8 cellular contexts compared by ENCODE assay signal in genomic region chr12:642633-643477, GRCh38. TPM values are rescaled to one million over a fixed set of nuclear protein-coding genes. Genes with fewer than 3 reads are reported as not detected.
DNase-seq lines count a peak whose midpoint lies in the region; FAIRE-seq and TF ChIP-seq lines count a peak whose summit lies in the region.

No MANE protein-coding gene starts in this region.

- H3K9me3 Mint-ChIP-seq in activated CD4-positive, alpha-beta T cell treated with anti-CD3 and anti-CD28 coated beads, Interleukin-2, amount 10 ng/mL, durations not matched to agents 7 days and 5 days: no peaks in the 10 kb centered on the region

- DNase-seq in GM12891 (ENCODE audit: insufficient read length, low spot score) (peak; percentile 80), HEK293T (ENCODE audit: extremely low spot score) (peak; percentile 68), NCI-H1092 (lab: John Stamatoyannopoulos, UW) (peak; percentile 43), dermis blood vessel endothelial cell (peak; percentile 75), H54 (ENCODE audit: insufficient read length, low spot score) (no peak)
- peak; percentile 79 for DNase-seq in activated CD4-positive, alpha-beta T cell treated with anti-CD3 and anti-CD28 coated beads, Interleukin-2, amount 10 ng/mL, durations not matched to agents 7 days and 5 days
- DNase-seq in stimulated activated CD4-positive, alpha-beta T cell treated with anti-CD3 and anti-CD28 coated beads, Interleukin-4, amount 100 ng/mL, for 48 hours (ENCODE audit: low read depth in 2 of 2): peak; percentile 59 to 69

- CTCF ChIA-PET in HEK293T (lab: Yijun Ruan, JAX): no interaction called here
- CTCF ChIA-PET in activated CD4-positive, alpha-beta T cell treated with anti-CD3 and anti-CD28 coated beads, Interleukin-2, amount 10 ng/mL, durations not matched to agents 7 days and 5 days (lab: Charles Lee): interaction anchor here (1.0 to 2.2 kb wide), 9 partner anchors 9 to 112 kb away, joined by 3 to 18 read pairs (median 4); partner anchors contain the start of gene WNK1

- peak; percentile 12 for TF ChIP-seq CTCF in liver (IDR thresholded peaks at IDR 0.05; ENCODE audit: low read depth, low read length, missing input control)

- peaks cover 22 to 49% (median 40%) of the 10 kb centered on the region in 4 donors for H3K4me1 ChIP-seq in liver (ENCODE audit: control insufficient read depth in 4 of 4, insufficient read depth in 4 of 4, low read length in 3 of 4)

- TF ChIP-seq POLR2A in GM12891 (IDR thresholded peaks at IDR 0.05; ENCODE audit: low read depth, low read length) (no peak), H54 (IDR thresholded peaks at IDR 0.05; ENCODE audit: low read depth, low read length) (no peak)

- POLR2A ChIA-PET in HEK293T (lab: Yijun Ruan, JAX): interaction anchor here (0.7 to 1.4 kb wide), 2 partner anchors 10 to 108 kb away, joined by 4 to 8 read pairs; no protein-coding TSS in a partner anchor
- POLR2A ChIA-PET in activated CD4-positive, alpha-beta T cell treated with anti-CD3 and anti-CD28 coated beads, Interleukin-2, amount 10 ng/mL, durations not matched to agents 7 days and 5 days (lab: Charles Lee): no interaction called here

- no peaks in the 10 kb centered on the region for H3K27me3 Mint-ChIP-seq in activated CD4-positive, alpha-beta T cell treated with anti-CD3 and anti-CD28 coated beads, Interleukin-2, amount 10 ng/mL, durations not matched to agents 7 days and 5 days

- no peaks in the 10 kb centered on the region for H3K36me3 ChIP-seq in liver (ENCODE audit: control insufficient read depth in 4 of 4, insufficient read depth in 3 of 4, low read depth in 1 of 4, low read length in 3 of 4)

- no peaks in the 10 kb centered on the region for H3K9me3 ChIP-seq in liver (ENCODE audit: control insufficient read depth in 4 of 4, low read length in 3 of 4)

- peak overlapping the region; percentile 91 to 95 for H3K27ac ChIP-seq in liver (ENCODE audit: low read depth in 1 of 2, low read length in 2 of 2)

- H3K27ac Mint-ChIP-seq in activated CD4-positive, alpha-beta T cell treated with anti-CD3 and anti-CD28 coated beads, Interleukin-2, amount 10 ng/mL, durations not matched to agents 7 days and 5 days: peak overlapping the region; percentile 95

- H3K36me3 Mint-ChIP-seq in activated CD4-positive, alpha-beta T cell treated with anti-CD3 and anti-CD28 coated beads, Interleukin-2, amount 10 ng/mL, durations not matched to agents 7 days and 5 days (ENCODE audit: low read depth): peaks cover 9% of the 10 kb centered on the region

- FAIRE-seq in GM12891 (lab: Jason Lieb, UNC): no peak
- no peak for FAIRE-seq in H54 (lab: Jason Lieb, UNC)

- H3K4me3 ChIP-seq in liver (ENCODE audit: low read depth in 1 of 3, low read length in 3 of 3): peak overlapping the region; percentile 21 to 66 (median 57)

- peak overlapping the region; percentile 80 for H3K4me3 Mint-ChIP-seq in activated CD4-positive, alpha-beta T cell treated with anti-CD3 and anti-CD28 coated beads, Interleukin-2, amount 10 ng/mL, durations not matched to agents 7 days and 5 days

- H3K9ac ChIP-seq in liver (ENCODE audit: low read depth in 1 of 2, low read length in 2 of 2): peak overlapping the region; percentile 46 to 94

- 6% methylated on average over 96 of the region's 96 CpGs for whole genome bisulfite sequencing in liver

- H3K4me1 Mint-ChIP-seq in activated CD4-positive, alpha-beta T cell treated with anti-CD3 and anti-CD28 coated beads, Interleukin-2, amount 10 ng/mL, durations not matched to agents 7 days and 5 days: peaks cover 65% of the 10 kb centered on the region

- no peak for TF ChIP-seq RAD21 in liver (IDR thresholded peaks at IDR 0.05)

- H3K27me3 ChIP-seq in liver (ENCODE audit: control insufficient read depth in 4 of 4, insufficient read depth in 4 of 4, low read length in 3 of 4): no peaks in the 10 kb centered on the region

TF ChIP-seq in GM12891, 5 proteins besides CTCF, POLR2A, EP300 and RAD21:
- peak; percentile 21 for TF ChIP-seq POLR2AphosphoS5 (IDR thresholded peaks at IDR 0.05; ENCODE audit: low read depth, low read length)
- TF ChIP-seq TAF1 (IDR thresholded peaks at IDR 0.05; ENCODE audit: low read depth, low read length): peak; percentile 21; the same call in 1 of the 2 replicates
- no peak for TF ChIP-seq PAX5 (IDR thresholded peaks at IDR 0.05; ENCODE audit: insufficient read depth, low read length, severe bottlenecking)
- peak; percentile 66; the same call in 1 of the 2 replicates for TF ChIP-seq POU2F2 (IDR thresholded peaks at IDR 0.05; ENCODE audit: low read depth, low read length)
- TF ChIP-seq SPI1 (IDR thresholded peaks at IDR 0.05; ENCODE audit: low read depth, low read length): no peak
TF ChIP-seq in GM12891: peak in this region for 3.

TF ChIP-seq in HEK293T, 16 proteins besides CTCF, POLR2A, EP300 and RAD21:
- TF ChIP-seq BHLHE40 (IDR thresholded peaks at IDR 0.05; ENCODE audit: borderline replicate concordance) (no peak), L3MBTL2 (conservative IDR thresholded peaks at IDR 0.05) (peak; percentile 26; the same call in 1 of the 2 replicates)

TF ChIP-seq in liver, 16 proteins besides CTCF, POLR2A, EP300 and RAD21:
- TF ChIP-seq SP1 (IDR thresholded peaks at IDR 0.05): no peak
- TF ChIP-seq, protein P1, sequence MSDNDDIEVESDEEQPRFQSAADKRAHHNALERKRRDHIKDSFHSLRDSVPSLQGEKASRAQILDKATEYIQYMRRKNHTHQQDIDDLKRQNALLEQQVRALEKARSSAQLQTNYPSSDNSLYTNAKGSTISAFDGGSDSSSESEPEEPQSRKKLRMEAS (IDR thresholded peaks at IDR 0.05): no peak
- no peak for TF ChIP-seq TAF1 (conservative IDR thresholded peaks at IDR 0.05)
- TF ChIP-seq, protein P2, sequence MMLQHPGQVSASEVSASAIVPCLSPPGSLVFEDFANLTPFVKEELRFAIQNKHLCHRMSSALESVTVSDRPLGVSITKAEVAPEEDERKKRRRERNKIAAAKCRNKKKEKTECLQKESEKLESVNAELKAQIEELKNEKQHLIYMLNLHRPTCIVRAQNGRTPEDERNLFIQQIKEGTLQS (IDR thresholded peaks at IDR 0.05): no peak
- no peak for TF ChIP-seq FOXA2 (IDR thresholded peaks at IDR 0.05)
- TF ChIP-seq RXRA (IDR thresholded peaks at IDR 0.05): no peak
- no peak for TF ChIP-seq EGR1 (IDR thresholded peaks at IDR 0.05; ENCODE audit: low read depth in 2 of 2)
- TF ChIP-seq REST (IDR thresholded peaks at IDR 0.05): no peak
- TF ChIP-seq GABPA (IDR thresholded peaks at IDR 0.05 in 1 of 2, conservative IDR thresholded peaks at IDR 0.05 in 1 of 2): peak in 1 of 2 donors; percentile 13
- peak; percentile 2 for TF ChIP-seq YY1 (IDR thresholded peaks at IDR 0.05)

RNA-seq across cellular contexts. Expression of gene NINJ2, which starts 20.4 kb away (rescaled TPM):
- 15.5 TPM for polyA plus RNA-seq in GM12891 (2012; ENCODE audit: low read depth, missing spikeins)
- total RNA-seq in activated CD4-positive, alpha-beta T cell treated with anti-CD3 and anti-CD28 coated beads, Interleukin-2, amount 10 ng/mL, durations not matched to agents 7 days and 5 days: 1 to 10 TPM; 6.7 to 7.4 TPM
- 1.2 and 4.8 TPM in 2 replicates for total RNA-seq in dermis blood vessel endothelial cell
- total RNA-seq in liver: 10 to 100 TPM in 1 of 2 donors, 1 to 10 TPM in 1; 6.7 to 14.9 TPM
- polyA plus RNA-seq in liver: 10 to 100 TPM; 15.9 to 16.5 TPM
